Comparison of ENCODE assay signal across 9 cellular contexts in the genomic region with DNA sequence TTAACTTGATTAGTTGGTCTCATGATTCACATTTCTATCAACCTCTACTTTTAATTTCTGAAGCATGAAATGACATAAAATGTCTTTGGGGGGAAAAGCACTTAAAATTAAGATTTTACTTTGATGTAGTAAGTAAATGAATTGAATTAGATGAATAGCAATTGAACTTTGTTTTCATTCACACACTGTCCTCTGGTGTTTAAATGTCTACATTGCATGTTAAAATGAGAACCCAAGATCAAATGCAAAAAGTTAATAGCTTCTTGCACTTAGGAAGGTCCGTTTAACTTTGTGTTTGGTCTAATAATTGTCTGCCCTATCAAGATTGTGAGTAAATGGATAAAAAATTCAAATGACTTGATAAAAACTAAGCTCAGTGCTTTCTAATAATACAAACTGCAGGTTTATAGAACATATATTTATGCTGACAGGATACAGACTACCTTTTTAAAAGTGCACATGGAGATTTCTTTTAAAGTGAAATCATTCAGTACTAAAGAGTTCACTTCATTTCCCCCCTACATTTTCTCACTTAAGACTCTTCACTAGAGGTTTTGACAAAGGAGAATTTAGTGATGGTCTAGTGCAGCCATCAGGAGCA.
DNase-seq lines count a peak whose midpoint lies in the region; ATAC-seq, FAIRE-seq and TF ChIP-seq lines count a peak whose summit lies in the region.
"Had no signal": no experiment of that assay in that cellular context is flagged by ENCODE, and none has a peak within 500 bp of the region (broad histone marks: within the 10 kb centered on the region; RNA-seq: fewer than 3 reads in every experiment).

No MANE protein-coding gene starts in this region.

- intact Hi-C loops in activated CD4-positive, alpha-beta T cell treated with anti-CD3 and anti-CD28 coated beads for 36 hours (cut with DNase I, micrococcal nuclease): loop anchor here (1.0 to 10.0 kb wide), 7 partner anchors 157 to 469 kb away; a partner anchor contains a TSS
- intact Hi-C loops in endothelial cell of umbilical vein (cut with micrococcal nuclease): loop anchor here (1.0 to 5.0 kb wide), 4 partner anchors 289 to 469 kb away; no protein-coding TSS in a partner anchor

- H3K4me1 ChIP-seq in endothelial cell of umbilical vein (ENCODE audit: control insufficient read depth, extremely low read depth, insufficient read depth, low read length): no peaks in the 10 kb centered on the region

- no peaks in the 10 kb centered on the region for H4K20me1 ChIP-seq in endothelial cell of umbilical vein (replicated peaks; ENCODE audit: control insufficient read depth, extremely low read depth, insufficient read depth, low read length)

- H3K9me3 Mint-ChIP-seq in activated CD4-positive, alpha-beta T cell treated with anti-CD3 and anti-CD28 coated beads, Interleukin-2, amount 10 ng/mL, durations not matched to agents 7 days and 5 days: no peaks in the 10 kb centered on the region
- no peaks in the 10 kb centered on the region for H3K9me3 Mint-ChIP-seq in activated CD4-positive, alpha-beta T cell treated with anti-CD3 and anti-CD28 coated beads for 36 hours (ENCODE audit: low read depth)
- no peaks in the 10 kb centered on the region for H3K9me3 Mint-ChIP-seq in progenitor cell of endocrine pancreas (ENCODE audit: low read depth)
- H3K9me3 Mint-ChIP-seq: activated naive CD8-positive, alpha-beta T cell treated with anti-CD3 and anti-CD28 coated beads, Interleukin-2, amount 10 ng/mL, durations not matched to agents 7 days and 5 days had no signal

- POLR2A ChIA-PET in activated CD4-positive, alpha-beta T cell treated with anti-CD3 and anti-CD28 coated beads, Interleukin-2, amount 10 ng/mL, durations not matched to agents 7 days and 5 days (lab: Charles Lee): interaction anchor here (1.2 kb wide), 1 partner anchor 357 kb away, joined by 3 read pairs; no protein-coding TSS in a partner anchor
- POLR2A ChIA-PET in activated CD4-positive, alpha-beta T cell treated with anti-CD3 and anti-CD28 coated beads for 36 hours (lab: Charles Lee): no interaction called here
- POLR2A ChIA-PET in endothelial cell of umbilical vein (lab: Charles Lee): no interaction called here

- H3K27me3 ChIP-seq in endothelial cell of umbilical vein (ENCODE audit: control insufficient read depth in 2 of 2, insufficient read depth in 2 of 2, low read length in 2 of 2): peaks cover 5 to 12% of the 10 kb centered on the region in 2 experiments

- DNase-seq in activated CD4-positive, alpha-beta T cell treated with anti-CD3 and anti-CD28 coated beads, Interleukin-2, amount 10 ng/mL, durations not matched to agents 7 days and 5 days: peak; percentile 42
- no peak for DNase-seq in activated CD4-positive, alpha-beta T cell treated with anti-CD3 and anti-CD28 coated beads for 36 hours
- DNase-seq in NCI-H526 (lab: John Stamatoyannopoulos, UW) (peak; percentile 15 to 52), endothelial cell of umbilical vein (ENCODE audit: low read depth, low spot score) (peak; percentile 56), progenitor cell of endocrine pancreas (ENCODE audit: low spot score, unreplicated experiment) (no peak), substantia nigra (lab: John Stamatoyannopoulos, UW) (no peak), NCI-H226 (no peak)
- DNase-seq: activated naive CD8-positive, alpha-beta T cell treated with anti-CD3 and anti-CD28 coated beads, Interleukin-2, amount 10 ng/mL, durations not matched to agents 7 days and 5 days had no signal

- no peak overlapping the region for H3K9ac ChIP-seq in endothelial cell of umbilical vein (replicated peaks; ENCODE audit: extremely low read depth, insufficient read depth, low read length)

- dilution Hi-C loops in endothelial cell of umbilical vein (cut with MboI; ENCODE audit: extremely low pct_ligation_motif_present, low sequenced_read_pairs): no loop called here

- no peak for TF ChIP-seq POLR2A in endothelial cell of umbilical vein (IDR thresholded peaks at IDR 0.05; ENCODE audit: low read depth, low read length)

- H3K27me3 Mint-ChIP-seq in activated CD4-positive, alpha-beta T cell treated with anti-CD3 and anti-CD28 coated beads, Interleukin-2, amount 10 ng/mL, durations not matched to agents 7 days and 5 days: peaks cover 13% of the 10 kb centered on the region
- H3K27me3 Mint-ChIP-seq in activated CD4-positive, alpha-beta T cell treated with anti-CD3 and anti-CD28 coated beads for 36 hours: peaks cover 6% of the 10 kb centered on the region
- no peaks in the 10 kb centered on the region for H3K27me3 Mint-ChIP-seq in progenitor cell of endocrine pancreas

- TF ChIP-seq CTCF in endothelial cell of umbilical vein (IDR thresholded peaks at IDR 0.05; ENCODE audit: extremely low read depth in 1 of 2, insufficient read depth in 1 of 2, low read depth in 1 of 2, low read length in 2 of 2) (peak; percentile 36 to 49), progenitor cell of endocrine pancreas (IDR thresholded peaks at IDR 0.05; ENCODE audit: unreplicated experiment) (peak; percentile 71)

- H3K27ac Mint-ChIP-seq in activated CD4-positive, alpha-beta T cell treated with anti-CD3 and anti-CD28 coated beads, Interleukin-2, amount 10 ng/mL, durations not matched to agents 7 days and 5 days: no peak overlapping the region
- H3K27ac Mint-ChIP-seq in activated CD4-positive, alpha-beta T cell treated with anti-CD3 and anti-CD28 coated beads for 36 hours: no peak overlapping the region
- no peak overlapping the region for H3K27ac Mint-ChIP-seq in progenitor cell of endocrine pancreas
- H3K27ac Mint-ChIP-seq: activated naive CD8-positive, alpha-beta T cell treated with anti-CD3 and anti-CD28 coated beads, Interleukin-2, amount 10 ng/mL, durations not matched to agents 7 days and 5 days had no signal

- H3K27ac ChIP-seq in endothelial cell of umbilical vein (ENCODE audit: insufficient read depth, low read depth, low read length) (no peak overlapping the region), substantia nigra (ENCODE audit: low read depth, low read length, poor library complexity, severe bottlenecking) (no peak overlapping the region)

- H3K4me2 ChIP-seq in endothelial cell of umbilical vein (ENCODE audit: insufficient read depth, low read length): no peak overlapping the region

- H3K4me1 Mint-ChIP-seq in activated CD4-positive, alpha-beta T cell treated with anti-CD3 and anti-CD28 coated beads, Interleukin-2, amount 10 ng/mL, durations not matched to agents 7 days and 5 days: no peaks in the 10 kb centered on the region
- H3K4me1 Mint-ChIP-seq in activated CD4-positive, alpha-beta T cell treated with anti-CD3 and anti-CD28 coated beads for 36 hours: no peaks in the 10 kb centered on the region
- H3K4me1 Mint-ChIP-seq in progenitor cell of endocrine pancreas (ENCODE audit: low read depth): peaks cover 6% of the 10 kb centered on the region
- H3K4me1 Mint-ChIP-seq: activated naive CD8-positive, alpha-beta T cell treated with anti-CD3 and anti-CD28 coated beads, Interleukin-2, amount 10 ng/mL, durations not matched to agents 7 days and 5 days had no signal

- H3K4me3 Mint-ChIP-seq in activated CD4-positive, alpha-beta T cell treated with anti-CD3 and anti-CD28 coated beads, Interleukin-2, amount 10 ng/mL, durations not matched to agents 7 days and 5 days: no peak overlapping the region
- H3K4me3 Mint-ChIP-seq in activated CD4-positive, alpha-beta T cell treated with anti-CD3 and anti-CD28 coated beads for 36 hours: no peak overlapping the region
- no peak overlapping the region for H3K4me3 Mint-ChIP-seq in progenitor cell of endocrine pancreas (ENCODE audit: low read depth)
- H3K4me3 Mint-ChIP-seq: activated naive CD8-positive, alpha-beta T cell treated with anti-CD3 and anti-CD28 coated beads, Interleukin-2, amount 10 ng/mL, durations not matched to agents 7 days and 5 days had no signal

- CTCF ChIA-PET in activated CD4-positive, alpha-beta T cell treated with anti-CD3 and anti-CD28 coated beads, Interleukin-2, amount 10 ng/mL, durations not matched to agents 7 days and 5 days (lab: Charles Lee): interaction anchor here (0.6 to 1.5 kb wide), 5 partner anchors 9 to 471 kb away, joined by 3 to 14 read pairs (median 3); no protein-coding TSS in a partner anchor
- CTCF ChIA-PET in activated CD4-positive, alpha-beta T cell treated with anti-CD3 and anti-CD28 coated beads for 36 hours (lab: Charles Lee): interaction anchor here (0.5 to 5.5 kb wide), 41 partner anchors 9 to 1677 kb away, joined by 3 to 83 read pairs (median 4); a partner anchor contains a TSS
- CTCF ChIA-PET in endothelial cell of umbilical vein (lab: Charles Lee): interaction anchor here (0.6 to 8.7 kb wide), 35 partner anchors 9 to 473 kb away, joined by 3 to 253 read pairs (median 5); no protein-coding TSS in a partner anchor

- H3K9me3 ChIP-seq in endothelial cell of umbilical vein (replicated peaks; ENCODE audit: control insufficient read depth, insufficient read depth, low read length): no peaks in the 10 kb centered on the region

- H3K79me2 ChIP-seq in endothelial cell of umbilical vein (ENCODE audit: control insufficient read depth, insufficient read depth, low read length): no peaks in the 10 kb centered on the region

- no peaks in the 10 kb centered on the region for H3K9me1 ChIP-seq in endothelial cell of umbilical vein (replicated peaks; ENCODE audit: control insufficient read depth, extremely low read depth, insufficient read depth, low read length)

- peak; percentile 82 for FAIRE-seq in endothelial cell of umbilical vein (lab: Jason Lieb, UNC)

- H3K36me3 Mint-ChIP-seq in activated CD4-positive, alpha-beta T cell treated with anti-CD3 and anti-CD28 coated beads, Interleukin-2, amount 10 ng/mL, durations not matched to agents 7 days and 5 days (ENCODE audit: low read depth): no peaks in the 10 kb centered on the region
- H3K36me3 Mint-ChIP-seq in activated CD4-positive, alpha-beta T cell treated with anti-CD3 and anti-CD28 coated beads for 36 hours (ENCODE audit: low read depth): no peaks in the 10 kb centered on the region
- H3K36me3 Mint-ChIP-seq in progenitor cell of endocrine pancreas (ENCODE audit: insufficient read depth): no peaks in the 10 kb centered on the region
- H3K36me3 Mint-ChIP-seq: activated naive CD8-positive, alpha-beta T cell treated with anti-CD3 and anti-CD28 coated beads, Interleukin-2, amount 10 ng/mL, durations not matched to agents 7 days and 5 days had no signal

- no peak overlapping the region for H2AFZ ChIP-seq in endothelial cell of umbilical vein (ENCODE audit: low read depth, low read length)

- no peak overlapping the region for H3K4me3 ChIP-seq in endothelial cell of umbilical vein (replicated peaks in 1 of 3; ENCODE audit: insufficient read depth in 1 of 3, low read depth in 1 of 3, low read length in 3 of 3)

- no peak for ATAC-seq in activated CD4-positive, alpha-beta T cell treated with anti-CD3 and anti-CD28 coated beads for 36 hours
- ATAC-seq in GM19395 (IDR thresholded peaks at IDR 0.05; ENCODE audit: unreplicated experiment): no peak

- BruUV-seq in endothelial cell of umbilical vein (replicated peaks; lab: Mats Ljungman, UMichigan): no TSS peak

- no peaks in the 10 kb centered on the region for H3K36me3 ChIP-seq in endothelial cell of umbilical vein (ENCODE audit: control insufficient read depth in 2 of 2, extremely low read depth in 1 of 2, insufficient read depth in 2 of 2, low read length in 2 of 2)

Comparison
In these comparisons a context has a peak if more than half of its experiments do, and no peak if none do; other contexts are left out.
1. DNase-seq: peak in activated CD4-positive, alpha-beta T cell treated with anti-CD3 and anti-CD28 coated beads, Interleukin-2, amount 10 ng/mL, durations not matched to agents 7 days and 5 days (single experiment), NCI-H526 (2 of 2) and endothelial cell of umbilical vein (single experiment); none in activated CD4-positive, alpha-beta T cell treated with anti-CD3 and anti-CD28 coated beads for 36 hours (single experiment), progenitor cell of endocrine pancreas (single experiment), substantia nigra (0 of 49) and NCI-H226 (single experiment).